ENCODE assay signal across 2 cellular contexts in the genomic region with DNA sequence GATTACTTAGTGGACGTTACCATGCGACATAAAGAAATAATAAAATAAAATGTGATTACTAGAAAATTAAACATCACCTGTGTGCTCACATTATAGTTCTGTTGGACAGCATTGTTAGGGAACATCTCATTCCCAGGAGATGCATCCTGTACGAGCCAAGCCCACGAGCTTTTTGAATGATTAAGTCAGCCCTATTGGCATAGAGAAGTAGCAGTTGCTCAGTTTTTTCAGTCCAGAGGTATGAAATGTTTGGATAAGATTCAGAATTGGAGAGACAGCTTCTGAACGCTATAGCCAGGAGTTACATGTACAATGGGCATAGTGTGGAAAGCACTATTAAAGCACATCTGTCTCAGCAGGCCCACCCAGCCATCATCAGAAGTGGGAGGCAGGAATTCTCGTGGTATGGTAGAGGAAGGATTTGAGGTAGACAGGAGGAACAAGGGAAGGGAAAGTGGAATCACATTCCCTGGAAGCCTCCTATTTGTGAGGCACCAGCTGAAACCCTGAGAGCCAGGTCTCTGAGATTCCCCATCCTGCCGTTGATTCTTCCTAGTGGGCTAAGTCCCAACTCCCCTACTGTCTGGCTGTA.
TF ChIP-seq lines count a peak whose summit lies in the region.

No MANE protein-coding gene starts in this region.

TF ChIP-seq in IMR-90, 13 proteins besides CTCF, POLR2A, EP300 and RAD21:
- no peak for TF ChIP-seq MXI1 (IDR thresholded peaks at IDR 0.05; ENCODE audit: borderline replicate concordance, low read depth, low read length)
- TF ChIP-seq, protein P1, sequence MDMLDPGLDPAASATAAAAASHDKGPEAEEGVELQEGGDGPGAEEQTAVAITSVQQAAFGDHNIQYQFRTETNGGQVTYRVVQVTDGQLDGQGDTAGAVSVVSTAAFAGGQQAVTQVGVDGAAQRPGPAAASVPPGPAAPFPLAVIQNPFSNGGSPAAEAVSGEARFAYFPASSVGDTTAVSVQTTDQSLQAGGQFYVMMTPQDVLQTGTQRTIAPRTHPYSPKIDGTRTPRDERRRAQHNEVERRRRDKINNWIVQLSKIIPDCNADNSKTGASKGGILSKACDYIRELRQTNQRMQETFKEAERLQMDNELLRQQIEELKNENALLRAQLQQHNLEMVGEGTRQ (IDR thresholded peaks at IDR 0.05; ENCODE audit: low read depth, low read length), result no peak

TF ChIP-seq in H1, 55 proteins besides CTCF, POLR2A, EP300 and RAD21:
- no peak for TF ChIP-seq EGR1 (IDR thresholded peaks at IDR 0.05; ENCODE audit: borderline replicate concordance, low read depth, low read length)
- TF ChIP-seq SAP30 (IDR thresholded peaks at IDR 0.05; ENCODE audit: insufficient read depth, insufficient replicate concordance, low read length), result no peak
- TF ChIP-seq TAF1 (IDR thresholded peaks at IDR 0.05; ENCODE audit: low read depth, low read length), result no peak
